ENCODE assay signal across 8 cellular contexts in genomic region chr1:225778412-225778669, GRCh38. TPM values are rescaled to one million over a fixed set of nuclear protein-coding genes. Genes with fewer than 3 reads are reported as not detected.
DNase-seq lines count a peak whose midpoint lies in the region; ATAC-seq, FAIRE-seq and TF ChIP-seq lines count a peak whose summit lies in the region.

No MANE protein-coding gene starts in this region.

- no peaks in the 10 kb centered on the region for H3K9me3 Mint-ChIP-seq in Caco-2 (ENCODE audit: unreplicated experiment)

- H3K4me3 ChIP-seq in Caco-2 (ENCODE audit: low read depth, low read length), result peak overlapping the region; percentile 94
- H3K4me3 ChIP-seq in foreskin fibroblast (ENCODE audit: low read depth in 1 of 2, low read length in 2 of 2), result peak overlapping the region; percentile 96 to 98
- H3K4me3 ChIP-seq in sigmoid colon, result peak overlapping the region; percentile 63 to 84 (median 74)

- intact Hi-C loops in Caco-2 (cut with micrococcal nuclease; ENCODE audit: unreplicated experiment), result no loop called here
- intact Hi-C loops in sigmoid colon (cut with DNase I), result loop anchor here (2.0 to 5.0 kb wide), 4 partner anchors 32 to 199 kb away; partner anchors contain the start of genes EPHX1 and PYCR2

- no peak overlapping the region for H3K4me3 Mint-ChIP-seq in Caco-2 (ENCODE audit: unreplicated experiment)

- H3K27ac Mint-ChIP-seq in Caco-2 (ENCODE audit: unreplicated experiment), result no peak overlapping the region

- peaks cover 23% of the 10 kb centered on the region for H3K36me3 Mint-ChIP-seq in Caco-2 (ENCODE audit: insufficient read depth, unreplicated experiment)

- no peak for TF ChIP-seq EP300 in sigmoid colon (IDR thresholded peaks at IDR 0.05)

- no peaks in the 10 kb centered on the region for H3K9me3 ChIP-seq in Caco-2
- H3K9me3 ChIP-seq in sigmoid colon, result no peaks in the 10 kb centered on the region

- CTCF ChIA-PET in Caco-2 (lab: Charles Lee), result interaction anchor here (0.6 to 2.2 kb wide), 17 partner anchors 9 to 332 kb away, joined by 3 to 23 read pairs (median 8); partner anchors contain the start of genes EPHX1, PYCR2 and TMEM63A
- CTCF ChIA-PET in RWPE1 (lab: Yijun Ruan, JAX), result interaction anchor here (0.6 to 3.5 kb wide), 17 partner anchors 10 to 554 kb away, joined by 3 to 22 read pairs (median 4); no protein-coding TSS in a partner anchor

- TF ChIP-seq POLR2A in sigmoid colon (IDR thresholded peaks at IDR 0.05), result no peak

- TF ChIP-seq CTCF in Caco-2 (IDR thresholded peaks at IDR 0.05; ENCODE audit: insufficient read depth in 1 of 2, low read depth in 1 of 2, low read length in 1 of 2, severe bottlenecking in 1 of 2, unreplicated experiment in 1 of 2) (no peak), RWPE1 (conservative IDR thresholded peaks at IDR 0.05; ENCODE audit: low read depth) (no peak), foreskin fibroblast (IDR thresholded peaks at IDR 0.05; ENCODE audit: low read depth, low read length) (no peak), sigmoid colon (IDR thresholded peaks at IDR 0.05) (no peak)

- H3K27me3 Mint-ChIP-seq in Caco-2 (ENCODE audit: insufficient read depth, unreplicated experiment), result no peaks in the 10 kb centered on the region

- WGBS in sigmoid colon, 2 donors, result 0% methylated on average over 1 of the region's 1 CpG

- no peak for FAIRE-seq in urothelium cell line (lab: Jason Lieb, UNC)

- DNase-seq in Caco-2, result no peak
- no peak for DNase-seq in RWPE1 (ENCODE audit: low spot score)
- no peak for DNase-seq in foreskin fibroblast
- no peak for DNase-seq in sigmoid colon
- no peak for DNase-seq in inferior parietal cortex (ENCODE audit: extremely low spot score)
- no peak for DNase-seq in urothelium cell line (ENCODE audit: low spot score)

- peaks cover 12% of the 10 kb centered on the region for H3K4me1 Mint-ChIP-seq in Caco-2 (ENCODE audit: low read depth, unreplicated experiment)

- H3K27me3 ChIP-seq in Caco-2 (replicated peaks; ENCODE audit: control insufficient read depth, insufficient read depth, low read length), result no peaks in the 10 kb centered on the region
- H3K27me3 ChIP-seq in sigmoid colon, result no peaks in the 10 kb centered on the region

- no peaks in the 10 kb centered on the region; the same call in 1 of the 2 replicates for H3K36me3 ChIP-seq in Caco-2 (ENCODE audit: control insufficient read depth, insufficient read depth, low read length)
- H3K36me3 ChIP-seq in sigmoid colon, result peaks cover 0 to 2% (median 0%) of the 10 kb centered on the region in 4 donors

- no TSS peak for BruUV-seq in Caco-2 (replicated peaks; lab: Mats Ljungman, UMichigan)

- POLR2A ChIA-PET in Caco-2 (lab: Charles Lee) (interaction anchor here (0.8 to 1.9 kb wide), 10 partner anchors 8 to 350 kb away, joined by 3 to 23 read pairs (median 6); partner anchors contain the start of genes EPHX1, PYCR2 and TMEM63A), RWPE1 (lab: Yijun Ruan, JAX; ENCODE audit: low non-redundant PET) (interaction anchor here (0.5 to 1.6 kb wide), 9 partner anchors 13 to 307 kb away, joined by 3 to 6 read pairs (median 4); partner anchors contain the start of genes ENAH and TMEM63A)

- no peaks in the 10 kb centered on the region for H3K4me1 ChIP-seq in Caco-2
- H3K4me1 ChIP-seq in sigmoid colon, result peaks cover 0 to 80% (median 79%) of the 10 kb centered on the region in 4 donors

- ATAC-seq in HG03108 (IDR thresholded peaks at IDR 0.05; ENCODE audit: unreplicated experiment) (no peak), GM21717 (IDR thresholded peaks at IDR 0.05; ENCODE audit: unreplicated experiment) (no peak)

- peak overlapping the region; percentile 98 for H3K27ac ChIP-seq in RWPE1
- H3K27ac ChIP-seq in sigmoid colon, result peak overlapping the region; percentile 92 to 96 (median 94)

RNA-seq across cellular contexts. Expression of gene SRP9, which starts 0.7 kb away (rescaled TPM):
- total RNA-seq in Caco-2 (2022) (261 and 276 TPM in 2 replicates), sigmoid colon (100 to 1,000 TPM; 148 to 270 (median 220) TPM)
- polyA plus RNA-seq in sigmoid colon, result 100 to 1,000 TPM; 262 to 513 (median 358) TPM

RNA-seq across cellular contexts. Expression of gene EPHX1, which starts 31.6 kb away (rescaled TPM):
- 73.7 and 88.5 TPM in 2 replicates for total RNA-seq in Caco-2 (2022)
- 10 to 100 TPM; 43.6 to 78.9 (median 67.7) TPM for total RNA-seq in sigmoid colon
- 10 to 100 TPM in 2 of 3 donors, 1 to 10 TPM in 1; 6.9 to 26.6 (median 14.4) TPM for polyA plus RNA-seq in sigmoid colon
